ENCODE assay signal across 9 cellular contexts in genomic region chr16:76653390-76654026, GRCh38.
DNase-seq lines count a peak whose midpoint lies in the region; ATAC-seq, FAIRE-seq and TF ChIP-seq lines count a peak whose summit lies in the region.
"Had no signal": no experiment of that assay in that cellular context is flagged by ENCODE, and none has a peak within 500 bp of the region (broad histone marks: within the 10 kb centered on the region; RNA-seq: fewer than 3 reads in every experiment).

No MANE protein-coding gene starts in this region.

- no peak overlapping the region for H3K27ac ChIP-seq in trophoblast cell (ENCODE audit: low read depth, low read length)
- H3K27ac ChIP-seq: epithelial cell of prostate had no signal

- H4K12ac ChIP-seq in trophoblast cell (ENCODE audit: low read depth, low read length) = no peak overlapping the region

- ATAC-seq in HG03108 (IDR thresholded peaks at IDR 0.05; ENCODE audit: unreplicated experiment) = no peak

- FAIRE-seq in GM19239 (lab: Jason Lieb, UNC) = peak; percentile 62

- H3K9ac ChIP-seq in trophoblast cell (ENCODE audit: low read length) = no peak overlapping the region

- no peak overlapping the region for H3K23ac ChIP-seq in trophoblast cell (ENCODE audit: low read length)

- TF ChIP-seq CTCF in BE2C (IDR thresholded peaks at IDR 0.05; ENCODE audit: low read depth, low read length) (peak; percentile 89), epithelial cell of proximal tubule (conservative IDR thresholded peaks at IDR 0.05; ENCODE audit: low read depth, low read length) (peak; percentile 83)

- no peaks in the 10 kb centered on the region for H3K79me1 ChIP-seq in trophoblast cell (ENCODE audit: low read length)

- H2BK12ac ChIP-seq in trophoblast cell (ENCODE audit: low read length) = no peak overlapping the region

- H3K14ac ChIP-seq in trophoblast cell (ENCODE audit: low read length) = no peak overlapping the region

- H4K8ac ChIP-seq in trophoblast cell (ENCODE audit: low read depth, low read length) = no peak overlapping the region

- H2BK5ac ChIP-seq in trophoblast cell (ENCODE audit: low read depth, low read length, poor library complexity) = no peak overlapping the region

- H2BK120ac ChIP-seq in trophoblast cell (ENCODE audit: insufficient read depth, low read length, poor library complexity) = no peak overlapping the region

- DNase-seq in BE2C (peak; percentile 59), GM19239 (ENCODE audit: insufficient read length, low spot score) (peak; percentile 2), HT1080 (ENCODE audit: low read depth) (peak; percentile 30), NOMO-1 treated with dmso at 0.1 percent for 144 hours (lab: John Stamatoyannopoulos, UW; ENCODE audit: unreplicated experiment) (peak; percentile 12), epithelial cell of proximal tubule (ENCODE audit: low read depth) (peak; percentile 7), trophoblast cell (peak; percentile 33 to 74), GM19238 (ENCODE audit: insufficient read length, low spot score) (no peak)

- H4K91ac ChIP-seq in trophoblast cell (ENCODE audit: low read depth, low read length) = no peak overlapping the region

- no peaks in the 10 kb centered on the region for H3K36me3 ChIP-seq in BE2C
- H3K36me3 ChIP-seq in trophoblast cell (ENCODE audit: control insufficient read depth in 1 of 2, insufficient read depth in 2 of 2, low read length in 2 of 2) = no peaks in the 10 kb centered on the region

- no CpG with 5 or more reads among the region's 3 CpGs for WGBS in trophoblast cell (ENCODE audit: extremely low coverage, insufficient coverage, insufficient read length)

- H2AFZ ChIP-seq in trophoblast cell (ENCODE audit: insufficient read depth, low read length, poor library complexity) = no peak overlapping the region

- no peaks in the 10 kb centered on the region for H3K9me3 ChIP-seq in BE2C
- no peaks in the 10 kb centered on the region for H3K9me3 ChIP-seq in trophoblast cell (ENCODE audit: insufficient read depth, low read depth, low read length)

- H3K27me3 ChIP-seq in BE2C = no peaks in the 10 kb centered on the region
- no peaks in the 10 kb centered on the region for H3K27me3 ChIP-seq in trophoblast cell (ENCODE audit: insufficient read depth, low read length)

- no peak overlapping the region for H2AK5ac ChIP-seq in trophoblast cell (ENCODE audit: low read length)

- H3K4me1 ChIP-seq in BE2C (peaks cover 10% of the 10 kb centered on the region), trophoblast cell (ENCODE audit: control insufficient read depth in 1 of 2, insufficient read depth in 2 of 2, low read length in 2 of 2) (no peaks in the 10 kb centered on the region)

- H3K4me3 ChIP-seq in BE2C (ENCODE audit: low read depth, low read length) (no peak overlapping the region), epithelial cell of proximal tubule (ENCODE audit: low read depth, low read length) (no peak overlapping the region), trophoblast cell (ENCODE audit: low read depth, low read length) (no peak overlapping the region)

- no peak overlapping the region for H3K4me2 ChIP-seq in trophoblast cell (ENCODE audit: low read length)

- no peak overlapping the region for H3K4ac ChIP-seq in trophoblast cell (ENCODE audit: low read depth, low read length)

- no peak overlapping the region for H3K18ac ChIP-seq in trophoblast cell (ENCODE audit: low read length)

- H3K79me2 ChIP-seq in trophoblast cell (ENCODE audit: control insufficient read depth, insufficient read depth, low read length, poor library complexity) = no peaks in the 10 kb centered on the region
